ENCODE assay signal across 1 cellular context in the genomic region with DNA sequence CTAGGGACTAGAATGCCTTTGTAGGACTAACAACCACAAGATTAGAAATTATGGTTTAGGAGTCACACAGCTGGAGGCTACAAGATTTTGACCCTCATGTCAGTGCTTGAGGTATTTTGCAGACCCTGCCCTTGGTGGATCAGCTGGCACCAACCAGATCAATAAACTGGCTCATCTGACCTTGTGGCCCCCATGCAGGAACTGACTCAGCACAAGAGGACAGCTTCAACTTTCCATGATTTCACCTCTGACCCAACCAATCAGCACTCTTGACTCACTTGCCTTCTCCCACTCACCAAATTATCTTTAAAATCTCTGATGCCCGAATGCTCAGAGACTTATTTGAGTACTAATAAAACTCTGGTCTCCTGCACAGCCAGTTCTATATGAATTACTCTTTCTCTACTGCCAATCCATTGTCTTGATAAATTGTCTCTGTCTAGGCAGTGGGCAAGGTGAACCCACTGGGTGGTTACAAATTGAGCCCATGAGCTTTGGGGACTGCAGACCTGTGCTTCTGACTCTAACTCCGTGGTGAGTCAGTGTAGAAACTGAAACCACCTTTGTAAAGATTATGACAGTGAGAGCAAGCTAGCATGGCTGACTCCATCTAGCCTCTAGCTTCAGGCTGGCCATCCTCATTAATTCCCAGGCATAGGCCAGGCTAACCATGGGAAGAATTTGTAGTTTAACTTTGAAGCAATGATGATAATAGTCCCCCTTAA.
TF ChIP-seq lines count a peak whose summit lies in the region.

No MANE protein-coding gene starts in this region.

TF ChIP-seq in HCT116, 20 proteins besides CTCF, POLR2A, EP300 and RAD21:
- TF ChIP-seq POLR2AphosphoS5 (IDR thresholded peaks at IDR 0.05; ENCODE audit: low read depth, low read length) (no peak), JUND (IDR thresholded peaks at IDR 0.05) (no peak), SRF (IDR thresholded peaks at IDR 0.05; ENCODE audit: low read depth) (no peak), SIN3A (IDR thresholded peaks at IDR 0.05; ENCODE audit: low read depth) (no peak), EZH2 (IDR thresholded peaks at IDR 0.05) (no peak), ZFX (IDR thresholded peaks at IDR 0.05) (no peak)
- TF ChIP-seq, protein P1, sequence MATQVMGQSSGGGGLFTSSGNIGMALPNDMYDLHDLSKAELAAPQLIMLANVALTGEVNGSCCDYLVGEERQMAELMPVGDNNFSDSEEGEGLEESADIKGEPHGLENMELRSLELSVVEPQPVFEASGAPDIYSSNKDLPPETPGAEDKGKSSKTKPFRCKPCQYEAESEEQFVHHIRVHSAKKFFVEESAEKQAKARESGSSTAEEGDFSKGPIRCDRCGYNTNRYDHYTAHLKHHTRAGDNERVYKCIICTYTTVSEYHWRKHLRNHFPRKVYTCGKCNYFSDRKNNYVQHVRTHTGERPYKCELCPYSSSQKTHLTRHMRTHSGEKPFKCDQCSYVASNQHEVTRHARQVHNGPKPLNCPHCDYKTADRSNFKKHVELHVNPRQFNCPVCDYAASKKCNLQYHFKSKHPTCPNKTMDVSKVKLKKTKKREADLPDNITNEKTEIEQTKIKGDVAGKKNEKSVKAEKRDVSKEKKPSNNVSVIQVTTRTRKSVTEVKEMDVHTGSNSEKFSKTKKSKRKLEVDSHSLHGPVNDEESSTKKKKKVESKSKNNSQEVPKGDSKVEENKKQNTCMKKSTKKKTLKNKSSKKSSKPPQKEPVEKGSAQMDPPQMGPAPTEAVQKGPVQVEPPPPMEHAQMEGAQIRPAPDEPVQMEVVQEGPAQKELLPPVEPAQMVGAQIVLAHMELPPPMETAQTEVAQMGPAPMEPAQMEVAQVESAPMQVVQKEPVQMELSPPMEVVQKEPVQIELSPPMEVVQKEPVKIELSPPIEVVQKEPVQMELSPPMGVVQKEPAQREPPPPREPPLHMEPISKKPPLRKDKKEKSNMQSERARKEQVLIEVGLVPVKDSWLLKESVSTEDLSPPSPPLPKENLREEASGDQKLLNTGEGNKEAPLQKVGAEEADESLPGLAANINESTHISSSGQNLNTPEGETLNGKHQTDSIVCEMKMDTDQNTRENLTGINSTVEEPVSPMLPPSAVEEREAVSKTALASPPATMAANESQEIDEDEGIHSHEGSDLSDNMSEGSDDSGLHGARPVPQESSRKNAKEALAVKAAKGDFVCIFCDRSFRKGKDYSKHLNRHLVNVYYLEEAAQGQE (IDR thresholded peaks at IDR 0.05; ENCODE audit: low read depth) = no peak
